Comparison of ENCODE assay signal across 1 cellular context in the genomic region with DNA sequence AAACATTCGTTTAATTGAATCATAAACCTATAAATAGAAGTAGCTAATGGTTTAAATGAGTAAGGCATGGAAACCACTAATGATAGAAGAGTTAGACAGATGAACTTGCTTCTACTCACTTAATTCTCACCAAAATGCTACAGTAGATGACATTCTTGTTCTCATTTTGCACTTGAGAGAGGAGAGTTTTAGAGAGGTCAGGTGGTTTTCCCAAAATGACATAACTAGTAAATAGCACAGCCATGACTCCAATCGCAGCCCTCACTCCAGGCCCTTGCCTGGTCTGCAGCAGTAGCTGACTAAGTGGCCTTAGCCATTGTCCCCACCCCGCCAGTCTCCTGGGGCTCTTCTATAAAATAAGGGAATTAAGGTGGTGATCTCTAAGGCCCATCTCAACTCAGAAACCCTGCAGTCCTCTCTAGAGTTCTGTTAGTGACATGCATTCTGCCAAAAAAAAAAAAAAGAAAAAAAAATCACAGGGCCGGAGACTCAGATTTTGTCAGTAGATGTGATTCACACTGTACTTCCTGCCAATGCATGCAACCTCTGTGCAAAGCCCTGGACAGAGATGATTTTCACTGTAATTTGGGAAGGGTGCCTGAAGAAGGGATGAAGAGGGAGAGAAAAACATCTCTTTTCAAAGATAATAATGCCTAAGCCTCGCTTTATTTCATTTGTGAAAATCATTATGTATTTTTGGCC.
A peak's percentile ranks its signal among the peaks of the same experiment; 100 is the strongest.
TF ChIP-seq lines count a peak whose summit lies in the region.

No MANE protein-coding gene starts in this region.

TF ChIP-seq in K562, 482 proteins besides CTCF, POLR2A, EP300 and RAD21 (continued from another document):
- TF ChIP-seq, protein P1, sequence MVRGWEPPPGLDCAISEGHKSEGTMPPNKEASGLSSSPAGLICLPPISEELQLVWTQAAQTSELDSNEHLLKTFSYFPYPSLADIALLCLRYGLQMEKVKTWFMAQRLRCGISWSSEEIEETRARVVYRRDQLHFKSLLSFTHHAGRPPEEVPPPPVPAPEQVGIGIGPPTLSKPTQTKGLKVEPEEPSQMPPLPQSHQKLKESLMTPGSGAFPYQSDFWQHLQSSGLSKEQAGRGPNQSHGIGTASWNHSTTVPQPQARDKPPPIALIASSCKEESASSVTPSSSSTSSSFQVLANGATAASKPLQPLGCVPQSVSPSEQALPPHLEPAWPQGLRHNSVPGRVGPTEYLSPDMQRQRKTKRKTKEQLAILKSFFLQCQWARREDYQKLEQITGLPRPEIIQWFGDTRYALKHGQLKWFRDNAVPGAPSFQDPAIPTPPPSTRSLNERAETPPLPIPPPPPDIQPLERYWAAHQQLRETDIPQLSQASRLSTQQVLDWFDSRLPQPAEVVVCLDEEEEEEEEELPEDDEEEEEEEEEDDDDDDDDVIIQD (CRISPR knock-in tag; IDR thresholded peaks at IDR 0.05) = no peak
- TF ChIP-seq HDAC2 (IDR thresholded peaks at IDR 0.05) (0 out of 2 replicates have a peak, but pooled peaks have one; percentile 23), CEBPG (CRISPR knock-in tag; IDR thresholded peaks at IDR 0.05) (no peak), CEBPG (tag; conservative IDR thresholded peaks at IDR 0.05 in 1 of 2, IDR thresholded peaks at IDR 0.05 in 1 of 2) (0 out of 4 replicates have a peak, but pooled peaks of 1 of the 2 experiments have one; percentile 12), ZNF282 (CRISPR knock-in tag; IDR thresholded peaks at IDR 0.05) (no peak), STAT5A (IDR thresholded peaks at IDR 0.05; ENCODE audit: borderline replicate concordance, low read length) (no peak), KDM1A (IDR thresholded peaks at IDR 0.05) (peak in 1 of 2 experiments; percentile 51; a peak in 2 of 4 replicates), GABPB1 (CRISPR knock-in tag; IDR thresholded peaks at IDR 0.05) (no peak), ZNF175 (CRISPR knock-in tag; IDR thresholded peaks at IDR 0.05; ENCODE audit: low read depth) (peak; percentile 51; the same call in 1 of the 2 replicates)
